In genomic region chr7:43904533-43905208, GRCh38 we compare ENCODE assay signal across 10 cellular contexts. TPM values are rescaled to one million over a fixed set of nuclear protein-coding genes. Genes with fewer than 3 reads are reported as not detected.
DNase-seq lines count a peak whose midpoint lies in the region; ATAC-seq, FAIRE-seq and TF ChIP-seq lines count a peak whose summit lies in the region.
"Had no signal": no experiment of that assay in that cellular context is flagged by ENCODE, and none has a peak within 500 bp of the region (broad histone marks: within the 10 kb centered on the region; RNA-seq: fewer than 3 reads in every experiment).

No MANE protein-coding gene starts in this region.

- H3K27ac ChIP-seq in heart right ventricle (peak overlapping the region in 8 of 10 donors; percentile 87 to 95 (median 91)), ascending aorta (peak overlapping the region; percentile 90 to 96), lower lobe of right lung (peak overlapping the region; percentile 84)

- H3K36me3 ChIP-seq in heart right ventricle = peaks cover 0 to 3% (median 0%) of the 10 kb centered on the region in 9 donors
- H3K36me3 ChIP-seq in ascending aorta = no peaks in the 10 kb centered on the region
- H3K36me3 ChIP-seq in lower lobe of right lung = no peaks in the 10 kb centered on the region

- no peaks in the 10 kb centered on the region for H3K9me3 ChIP-seq in heart right ventricle
- H3K9me3 ChIP-seq in ascending aorta = no peaks in the 10 kb centered on the region
- no peaks in the 10 kb centered on the region for H3K9me3 ChIP-seq in lower lobe of right lung

- TF ChIP-seq CTCF in heart right ventricle (IDR thresholded peaks at IDR 0.05) (no peak), ascending aorta (IDR thresholded peaks at IDR 0.05) (no peak), lower lobe of right lung (IDR thresholded peaks at IDR 0.05) (no peak)

- intact Hi-C loops in heart right ventricle (cut with DNase I) (no loop called here), left ventricle myocardium superior (cut with micrococcal nuclease) (no loop called here), ascending aorta (cut with DNase I) (no loop called here), lower lobe of right lung (cut with DNase I) (no loop called here)

- H3K27me3 ChIP-seq in heart right ventricle (no peaks in the 10 kb centered on the region), ascending aorta (no peaks in the 10 kb centered on the region), lower lobe of right lung (ENCODE audit: low read depth) (no peaks in the 10 kb centered on the region)

- H3K4me1 ChIP-seq in heart right ventricle (peaks cover 14 to 51% (median 34%) of the 10 kb centered on the region in 9 donors), ascending aorta (peaks cover 0 to 27% of the 10 kb centered on the region in 2 donors), lower lobe of right lung (peaks cover 28% of the 10 kb centered on the region)

- 93 to 95% methylated on average over 5 of the region's 5 CpGs for WGBS in heart right ventricle, 2 donors

- peak; percentile 9 for FAIRE-seq in urothelium cell line (lab: Jason Lieb, UNC)

- peak overlapping the region in 7 of 10 donors; percentile 73 to 87 (median 77) for H3K4me3 ChIP-seq in heart right ventricle
- peak overlapping the region; percentile 74 to 81 for H3K4me3 ChIP-seq in ascending aorta
- peak overlapping the region; percentile 78 for H3K4me3 ChIP-seq in lower lobe of right lung

- ATAC-seq in heart right ventricle = no peak
- no peak for ATAC-seq in left ventricle myocardium superior
- no peak for ATAC-seq in lower lobe of right lung
- ATAC-seq in HG03571 (IDR thresholded peaks at IDR 0.05; ENCODE audit: unreplicated experiment) = no peak

- no peak for DNase-seq in heart right ventricle
- no peak for DNase-seq in left ventricle myocardium superior
- no peak for DNase-seq in ascending aorta (ENCODE audit: low spot score in 2 of 2)
- no peak for DNase-seq in lower lobe of right lung
- no peak for DNase-seq in urothelium cell line (ENCODE audit: low spot score)
- no peak for DNase-seq in KG1 (lab: John Stamatoyannopoulos, UW)
- DNase-seq in cerebellum (ENCODE audit: low spot score) = no peak
- DNase-seq: aorta, DMS153 had no signal

RNA-seq across cellular contexts. Expression of gene URGCP, which starts 1.7 kb away (rescaled TPM):
- 10 to 100 TPM; 34.6 to 46.3 (median 40.0) TPM for total RNA-seq in heart right ventricle
- polyA plus RNA-seq in heart right ventricle = 10 to 100 TPM; 14.1 to 33.1 TPM
- total RNA-seq in left ventricle myocardium superior = 40.3 TPM
- 29.2 TPM for total RNA-seq in ascending aorta
- 26.1 TPM for total RNA-seq in lower lobe of right lung
- total RNA-seq in cerebellum = 31.6 TPM

RNA-seq across cellular contexts. Expression of gene UBE2D4, which starts 21.6 kb away (rescaled TPM):
- 10 to 100 TPM; 34.4 to 56.1 (median 44.6) TPM for total RNA-seq in heart right ventricle
- polyA plus RNA-seq in heart right ventricle = 10 to 100 TPM; 26.2 to 35.6 TPM
- 42.0 TPM for total RNA-seq in left ventricle myocardium superior
- total RNA-seq in ascending aorta = 13.1 TPM
- 21.3 TPM for total RNA-seq in lower lobe of right lung
- 16.2 TPM for total RNA-seq in cerebellum

RNA-seq across cellular contexts. Expression of gene MRPS24, which starts 35.4 kb away (rescaled TPM):
- total RNA-seq in heart right ventricle (100 to 1,000 TPM; 124 to 197 (median 154) TPM), left ventricle myocardium superior (200 TPM), ascending aorta (145 TPM), lower lobe of right lung (58.2 TPM), cerebellum (21.8 TPM)
- 100 to 1,000 TPM; 164 to 227 TPM for polyA plus RNA-seq in heart right ventricle
